Comparison of ENCODE assay signal across 28 cellular contexts in the genomic region with DNA sequence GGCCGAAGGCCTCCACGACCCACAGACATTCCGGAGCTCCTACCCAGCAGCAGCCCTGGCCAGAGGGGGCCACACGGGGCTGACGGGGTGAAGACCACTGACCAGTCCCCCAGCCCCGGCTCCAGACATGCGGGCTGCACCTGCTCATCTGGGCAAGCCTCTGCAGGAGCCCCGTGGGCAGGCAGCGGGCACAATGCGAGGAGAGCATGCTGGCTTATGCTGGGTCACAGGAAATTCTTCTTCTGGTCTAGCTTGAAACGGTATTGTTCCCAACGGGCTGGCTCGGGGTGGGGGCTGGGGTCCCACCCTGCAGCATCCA. TPM values are rescaled to one million over a fixed set of nuclear protein-coding genes. Genes with fewer than 3 reads are reported as not detected.
"Had no signal": no experiment of that assay in that cellular context is flagged by ENCODE, and none has a peak within 500 bp of the region (broad histone marks: within the 10 kb centered on the region; RNA-seq: fewer than 3 reads in every experiment).

No MANE protein-coding gene starts in this region.

- H2AFZ ChIP-seq: neural progenitor cell had no signal

- H3K4me3 ChIP-seq: gastrocnemius medialis, left lung, mucosa of descending colon, neural progenitor cell, prostate gland, right atrium auricular region, spleen, transverse colon had no signal

- H3K4me1 ChIP-seq: gastrocnemius medialis, prostate gland had no signal

- DNase-seq: effector CD8-positive, alpha-beta T cell; foreskin fibroblast; gastrocnemius medialis; head of caudate nucleus; left cardiac atrium; left lung; mesenchymal stem cell; mucosa of descending colon; naive B cell; nucleus accumbens; spleen; stimulated activated naive B cell treated with anti-CD40 and anti-IgM and Interleukin-4, amounts not matched to agents 10 μg/mL and 1 μg/mL and 100 μg/mL, for 72 hours; transverse colon had no signal

- H3K9me3 ChIP-seq: gastrocnemius medialis, left lung, mucosa of descending colon, prostate gland, right atrium auricular region, spleen, transverse colon, vagina had no signal

- ATAC-seq: esophagus mucosa; gastrocnemius medialis; left cardiac atrium; left lung; mucosa of descending colon; stimulated activated naive B cell treated with anti-CD40 and anti-IgM and Interleukin-4, amounts not matched to agents 10 μg/mL and 1 μg/mL and 100 μg/mL, for 72 hours had no signal

- FAIRE-seq: colon, islet of Langerhans had no signal

- H3K27ac ChIP-seq: epithelial cell of prostate, gastrocnemius medialis, left lung, neural progenitor cell, prostate gland, right atrium auricular region, spleen, transverse colon had no signal

- H3K36me3 ChIP-seq: gastrocnemius medialis, left lung, neural progenitor cell, prostate gland, right atrium auricular region, spleen, transverse colon, vagina had no signal

- H3K27me3 ChIP-seq: vagina had no signal

- H3K9ac ChIP-seq: neural progenitor cell had no signal

RNA-seq across cellular contexts. Expression of gene HS3ST6, which starts 1.4 kb away (rescaled TPM):
- total RNA-seq: endodermal cell, gastrocnemius medialis, glomerular endothelial cell, left cardiac atrium, lung microvascular endothelial cell, osteocyte, right atrium auricular region had no signal

RNA-seq across cellular contexts. Expression of gene RPL3L, which starts 34.9 kb away (rescaled TPM):
- total RNA-seq: endodermal cell, glomerular endothelial cell, kidney epithelial cell, lung microvascular endothelial cell, mesothelial cell of epicardium, mucosa of descending colon, spleen, ureter, vagina had no signal
